30 cellular contexts compared by ENCODE assay signal in genomic region chr4:89997171-89997704, GRCh38.
"Had no signal": no experiment of that assay in that cellular context is flagged by ENCODE, and none has a peak within 500 bp of the region (broad histone marks: within the 10 kb centered on the region; RNA-seq: fewer than 3 reads in every experiment).

No MANE protein-coding gene starts in this region.

- H3K27ac Mint-ChIP-seq: activated B cell treated with CpG ODN at 0.5 μM for 24 hours; activated CD8-positive, alpha-beta T cell treated with anti-CD3 and anti-CD28 coated beads for 36 hours; activated naive CD8-positive, alpha-beta T cell; activated T-helper 17 cell treated with anti-CD3 and anti-CD28 coated beads, Interleukin-2, amount 50 U/mL, for 72 hours; effector memory CD8-positive, alpha-beta T cell; T-helper 17 cell; T-helper 2 cell treated with Interferon-gamma antibody and Interleukin-4, amounts not matched to agents 5 μg/mL and 100 μg/mL, for 36 hours had no signal

- H3K9me3 ChIP-seq: esophagus squamous epithelium, gastroesophageal sphincter, heart right ventricle had no signal

- H3K4me3 Mint-ChIP-seq: activated B cell treated with CpG ODN at 0.5 μM for 24 hours; activated CD8-positive, alpha-beta T cell treated with anti-CD3 and anti-CD28 coated beads for 36 hours; activated naive CD8-positive, alpha-beta T cell; activated T-cell treated with anti-CD3 and anti-CD28 coated beads, Interleukin-2, amount 50 U/mL, for 4 hours; activated T-helper 17 cell treated with anti-CD3 and anti-CD28 coated beads, Interleukin-2, amount 50 U/mL, for 72 hours; effector memory CD8-positive, alpha-beta T cell; T-helper 17 cell; T-helper 2 cell treated with Interferon-gamma antibody and Interleukin-4, amounts not matched to agents 5 μg/mL and 100 μg/mL, for 36 hours had no signal

- H3K4me1 ChIP-seq: esophagus squamous epithelium, gastroesophageal sphincter, heart right ventricle had no signal

- DNase-seq: activated B cell treated with CpG ODN at 0.5 μM for 24 hours; activated CD4-positive, alpha-beta T cell treated with anti-CD3 and anti-CD28 coated beads for 48 hours; activated CD4-positive, alpha-beta T cell treated with anti-CD3 and anti-CD28 coated beads, Interleukin-2, amount 50 U/mL, for 1 hour; activated CD4-positive, alpha-beta T cell treated with anti-CD3 and anti-CD28 coated beads, Interleukin-2, amount 50 U/mL, for 48 hours; activated CD8-positive, alpha-beta memory T cell treated with anti-CD3 and anti-CD28 coated beads for 24 hours; activated CD8-positive, alpha-beta T cell treated with anti-CD3 and anti-CD28 coated beads for 36 hours; activated effector memory CD4-positive, alpha-beta T cell treated with Interleukin-2 at 50 U/mL for 16 hours; activated gamma-delta T cell treated with Interleukin-2 at 50 U/mL for 16 hours; activated naive CD4-positive, alpha-beta T cell treated with anti-CD3 and anti-CD28 coated beads, Interleukin-2, amount 50 U/mL, for 16 hours; activated naive CD4-positive, alpha-beta T cell treated with Interleukin-2 at 50 U/mL for 16 hours; activated T-cell treated with anti-CD3 and anti-CD28 coated beads, Interleukin-2, amount 50 U/mL, for 4 hours; amniotic stem cell; anterior cingulate cortex; caudate nucleus; cortex of kidney; dermis blood vessel endothelial cell; effector CD4-positive, alpha-beta T cell; effector memory CD8-positive, alpha-beta T cell; esophagus squamous epithelium; foreskin melanocyte; heart right ventricle; T-helper 17 cell; T1000; WERI-Rb-1 had no signal

- H3K36me3 Mint-ChIP-seq: activated naive CD8-positive, alpha-beta T cell had no signal

- H3K36me3 ChIP-seq: esophagus squamous epithelium, gastroesophageal sphincter, heart right ventricle, WERI-Rb-1 had no signal

- H3K4me3 ChIP-seq: esophagus squamous epithelium, gastroesophageal sphincter, heart right ventricle had no signal

- ATAC-seq: activated CD4-positive, CD25-positive, alpha-beta regulatory T cell treated with anti-CD3 and anti-CD28 coated beads, Interleukin-2, amount 50 U/mL, for 24 hours; activated CD8-positive, alpha-beta T cell treated with anti-CD3 and anti-CD28 coated beads for 36 hours; activated T-cell treated with anti-CD3 and anti-CD28 coated beads, Interleukin-2, amount 50 U/mL, for 4 hours; activated T-helper 17 cell treated with anti-CD3 and anti-CD28 coated beads, Interleukin-2, amount 50 U/mL, for 72 hours; effector memory CD8-positive, alpha-beta T cell; gastroesophageal sphincter; heart right ventricle; T-helper 17 cell had no signal

- H3K27ac ChIP-seq: epithelial cell of prostate, esophagus squamous epithelium, gastroesophageal sphincter, heart right ventricle, WERI-Rb-1 had no signal

- H3K4me1 Mint-ChIP-seq: activated B cell treated with CpG ODN at 0.5 μM for 24 hours; activated T-helper 17 cell treated with anti-CD3 and anti-CD28 coated beads, Interleukin-2, amount 50 U/mL, for 72 hours; T-helper 17 cell had no signal

- H3K9me3 Mint-ChIP-seq: activated B cell treated with CpG ODN at 0.5 μM for 24 hours; activated CD8-positive, alpha-beta T cell treated with anti-CD3 and anti-CD28 coated beads for 36 hours; activated T-cell treated with anti-CD3 and anti-CD28 coated beads, Interleukin-2, amount 50 U/mL, for 4 hours; activated T-helper 17 cell treated with anti-CD3 and anti-CD28 coated beads, Interleukin-2, amount 50 U/mL, for 72 hours; effector memory CD8-positive, alpha-beta T cell; T-helper 2 cell treated with Interferon-gamma antibody and Interleukin-4, amounts not matched to agents 5 μg/mL and 100 μg/mL, for 36 hours had no signal
